In genomic region chr4:7030856-7031255, GRCh38 we compare ENCODE assay signal across 16 cellular contexts.
"Had no signal": no experiment of that assay in that cellular context is flagged by ENCODE, and none has a peak within 500 bp of the region (broad histone marks: within the 10 kb centered on the region; RNA-seq: fewer than 3 reads in every experiment).

No MANE protein-coding gene starts in this region.

- H3K9me3 Mint-ChIP-seq: activated CD4-positive, alpha-beta memory T cell treated with anti-CD3 and anti-CD28 coated beads for 36 hours; activated T-cell treated with anti-CD3 and anti-CD28 coated beads, Interleukin-2, amount 50 U/mL, for 4 hours; naive B cell had no signal

- H3K27ac Mint-ChIP-seq: activated CD4-positive, alpha-beta memory T cell treated with anti-CD3 and anti-CD28 coated beads for 36 hours had no signal

- ATAC-seq: activated T-cell treated with anti-CD3 and anti-CD28 coated beads, Interleukin-2, amount 50 U/mL, for 4 hours; gastroesophageal sphincter; lower lobe of right lung; right cardiac atrium had no signal

- DNase-seq: activated CD4-positive, alpha-beta memory T cell treated with anti-CD3 and anti-CD28 coated beads for 36 hours; activated CD4-positive, CD25-positive, alpha-beta regulatory T cell treated with anti-CD3 and anti-CD28 coated beads, Interleukin-2, amount 50 U/mL, for 72 hours; activated naive CD4-positive, alpha-beta T cell; activated T-cell treated with anti-CD3 and anti-CD28 coated beads, Interleukin-2, amount 50 U/mL, for 4 hours; caudate nucleus; effector CD4-positive, alpha-beta T cell; lower lobe of right lung; midbrain; naive B cell; right cardiac atrium; small intestine; stimulated activated CD4-positive, alpha-beta T cell treated with anti-CD3 and anti-CD28 coated beads, Interleukin-1b, Interleukin-23, amount 100 ng/mL, for 48 hours; stimulated activated naive CD4-positive, alpha-beta T cell treated with Interleukin-2 at 50 U/mL for 16 hours; SW 1271; trophoblast cell had no signal

- H3K27me3 Mint-ChIP-seq: activated CD4-positive, alpha-beta memory T cell treated with anti-CD3 and anti-CD28 coated beads for 36 hours; naive B cell had no signal

- H3K4me3 Mint-ChIP-seq: activated CD4-positive, alpha-beta memory T cell treated with anti-CD3 and anti-CD28 coated beads for 36 hours; activated T-cell treated with anti-CD3 and anti-CD28 coated beads, Interleukin-2, amount 50 U/mL, for 4 hours had no signal
